25 cellular contexts compared by ENCODE assay signal in the genomic region with DNA sequence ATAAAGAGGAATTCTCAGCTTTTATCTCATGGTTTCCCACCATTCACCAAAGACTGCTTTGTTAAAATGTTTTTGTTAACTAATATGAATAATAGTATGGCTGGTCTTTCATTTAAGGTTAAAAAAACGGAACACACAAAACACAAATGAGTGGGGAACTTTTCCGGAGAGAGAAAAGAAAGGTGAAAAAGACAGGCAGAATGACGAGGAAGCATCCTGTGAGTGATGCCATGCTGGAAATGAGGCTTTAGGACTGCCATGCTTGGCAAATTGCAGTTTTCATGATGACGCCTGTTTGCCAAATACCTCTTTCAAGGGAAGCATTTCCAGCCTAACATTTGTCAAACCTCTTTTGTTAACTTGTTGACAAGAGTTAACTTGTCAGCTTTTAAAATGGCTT.
A peak's percentile ranks its signal among the peaks of the same experiment; 100 is the strongest.
DNase-seq lines count a peak whose midpoint lies in the region; ATAC-seq, FAIRE-seq and TF ChIP-seq lines count a peak whose summit lies in the region.
"Had no signal": no experiment of that assay in that cellular context is flagged by ENCODE, and none has a peak within 500 bp of the region (broad histone marks: within the 10 kb centered on the region; RNA-seq: fewer than 3 reads in every experiment).

No MANE protein-coding gene starts in this region.

- no peaks in the 10 kb centered on the region for H3K9me3 ChIP-seq in endothelial cell of umbilical vein (replicated peaks; ENCODE audit: control insufficient read depth, insufficient read depth, low read length)
- H3K9me3 ChIP-seq in neural cell (ENCODE audit: low read length): no peaks in the 10 kb centered on the region
- H3K9me3 ChIP-seq: A549; BLaER1 treated with 17β-estradiol and CSF1 and Interleukin-3, amounts not matched to agents 10 nM and 100 nM; Caco-2 had no signal

- H3K4me1 ChIP-seq in GM23338 (ENCODE audit: insufficient read depth): no peaks in the 10 kb centered on the region
- H3K4me1 ChIP-seq in endothelial cell of umbilical vein (ENCODE audit: control insufficient read depth, extremely low read depth, insufficient read depth, low read length): no peaks in the 10 kb centered on the region
- H3K4me1 ChIP-seq: A549; BLaER1 treated with 17β-estradiol and CSF1 and Interleukin-3, amounts not matched to agents 10 nM and 100 nM had no signal

- H3K27me3 ChIP-seq in GM23338 (ENCODE audit: insufficient read depth) (no peaks in the 10 kb centered on the region), endothelial cell of umbilical vein (ENCODE audit: control insufficient read depth in 2 of 2, insufficient read depth in 2 of 2, low read length in 2 of 2) (no peaks in the 10 kb centered on the region), neural cell (ENCODE audit: insufficient read depth, low read depth, low read length) (no peaks in the 10 kb centered on the region)
- H3K27me3 ChIP-seq: BLaER1 treated with 17β-estradiol and CSF1 and Interleukin-3, amounts not matched to agents 10 nM and 100 nM had no signal

- H3K4me2 ChIP-seq in GM23338 (no peak overlapping the region), endothelial cell of umbilical vein (ENCODE audit: insufficient read depth, low read length) (no peak overlapping the region), neural cell (ENCODE audit: low read length) (no peak overlapping the region)
- H3K4me2 ChIP-seq: A549; BLaER1 treated with 17β-estradiol and CSF1 and Interleukin-3, amounts not matched to agents 10 nM and 100 nM had no signal

- peaks cover 3% of the 10 kb centered on the region; the same call in 1 of the 3 replicates for H3K4me1 Mint-ChIP-seq in GM23338
- H3K4me1 Mint-ChIP-seq: B cell had no signal

- no peak for TF ChIP-seq CTCF in GM23338 (conservative IDR thresholded peaks at IDR 0.05; ENCODE audit: low read depth in 2 of 2)
- no peak for TF ChIP-seq CTCF in endothelial cell of umbilical vein (IDR thresholded peaks at IDR 0.05; ENCODE audit: extremely low read depth in 1 of 2, insufficient read depth in 1 of 2, low read depth in 1 of 2, low read length in 2 of 2)
- no peak for TF ChIP-seq CTCF in neural cell (IDR thresholded peaks at IDR 0.05; ENCODE audit: poor library complexity, severe bottlenecking)

- no peak overlapping the region for H3K4me3 Mint-ChIP-seq in GM23338
- H3K4me3 Mint-ChIP-seq: B cell; CD4-positive, alpha-beta T cell; CD8-positive, alpha-beta T cell had no signal

- H2AFZ ChIP-seq in GM23338: no peak overlapping the region
- H2AFZ ChIP-seq in endothelial cell of umbilical vein (ENCODE audit: low read depth, low read length): no peak overlapping the region
- no peak overlapping the region for H2AFZ ChIP-seq in neural cell (ENCODE audit: low read depth, low read length)

- peak; percentile 83 for TF ChIP-seq EP300 in neural cell (conservative IDR thresholded peaks at IDR 0.05; ENCODE audit: poor library complexity, severe bottlenecking)

- H3K9me2 ChIP-seq in GM23338 (ENCODE audit: insufficient read depth): no peaks in the 10 kb centered on the region; the same call in 1 of the 2 replicates
- H3K9me2 ChIP-seq in neural cell (ENCODE audit: insufficient read depth, low read length): no peaks in the 10 kb centered on the region

- CTCF ChIA-PET in endothelial cell of umbilical vein (lab: Charles Lee): interaction anchor here (1.0 to 1.1 kb wide), 2 partner anchors 17 to 88 kb away, joined by 3 read pairs; no protein-coding TSS in a partner anchor

- no peaks in the 10 kb centered on the region for H3F3A ChIP-seq in GM23338 (replicated peaks; ENCODE audit: low read depth)
- no peaks in the 10 kb centered on the region for H3F3A ChIP-seq in neural cell (ENCODE audit: insufficient read depth, low read length, poor library complexity, severe bottlenecking)

- POLR2A ChIA-PET in endothelial cell of umbilical vein (lab: Charles Lee): no interaction called here

- no peak for ATAC-seq in GM23338
- ATAC-seq: A549; CD8-positive, alpha-beta T cell had no signal

- no TSS peak for BruUV-seq in endothelial cell of umbilical vein (replicated peaks; lab: Mats Ljungman, UMichigan)

- H3K79me2 ChIP-seq in GM23338 (replicated peaks; ENCODE audit: insufficient read depth): no peaks in the 10 kb centered on the region
- no peaks in the 10 kb centered on the region for H3K79me2 ChIP-seq in endothelial cell of umbilical vein (ENCODE audit: control insufficient read depth, insufficient read depth, low read length)
- no peaks in the 10 kb centered on the region for H3K79me2 ChIP-seq in neural cell (replicated peaks; ENCODE audit: insufficient read depth, low read length)

- peaks cover under 1% of the 10 kb centered on the region for H3K27me3 Mint-ChIP-seq in GM23338 (ENCODE audit: insufficient read depth, low read depth, poor library complexity)
- H3K27me3 Mint-ChIP-seq: B cell; CD4-positive, alpha-beta T cell had no signal

- H3K27ac ChIP-seq in GM23338 (ENCODE audit: low read depth): 0 out of 2 replicates have a peak overlapping the region, but pooled peaks have one; percentile 22
- H3K27ac ChIP-seq in endothelial cell of umbilical vein (ENCODE audit: insufficient read depth, low read depth, low read length): no peak overlapping the region
- no peak overlapping the region for H3K27ac ChIP-seq in neural cell (ENCODE audit: low read length)
- H3K27ac ChIP-seq: 22Rv1; A549; BLaER1 treated with 17β-estradiol and CSF1 and Interleukin-3, amounts not matched to agents 10 nM and 100 nM; C4-2B had no signal

- H3K4me3 ChIP-seq in GM23338: no peak overlapping the region
- H3K4me3 ChIP-seq in endothelial cell of umbilical vein (replicated peaks in 1 of 3; ENCODE audit: insufficient read depth in 1 of 3, low read depth in 1 of 3, low read length in 3 of 3): no peak overlapping the region
- no peak overlapping the region for H3K4me3 ChIP-seq in neural cell (ENCODE audit: low read length)
- H3K4me3 ChIP-seq: A549; BLaER1 treated with 17β-estradiol and CSF1 and Interleukin-3, amounts not matched to agents 10 nM and 100 nM had no signal

- TF ChIP-seq RAD21 in neural cell (conservative IDR thresholded peaks at IDR 0.05): no peak

- no peaks in the 10 kb centered on the region for H3K36me3 ChIP-seq in GM23338 (ENCODE audit: insufficient read depth)
- H3K36me3 ChIP-seq in endothelial cell of umbilical vein (ENCODE audit: control insufficient read depth in 2 of 2, extremely low read depth in 1 of 2, insufficient read depth in 2 of 2, low read length in 2 of 2): peaks cover 3% of the 10 kb centered on the region in 2 experiments
- H3K36me3 ChIP-seq in neural cell (ENCODE audit: insufficient read depth, low read length): no peaks in the 10 kb centered on the region

- no peaks in the 10 kb centered on the region for H3K9me3 Mint-ChIP-seq in GM23338
- H3K9me3 Mint-ChIP-seq: CD4-positive, alpha-beta T cell; CD8-positive, alpha-beta T cell had no signal

- H3K27ac Mint-ChIP-seq in GM23338: no peak overlapping the region
- H3K27ac Mint-ChIP-seq: B cell; CD4-positive, alpha-beta T cell; CD8-positive, alpha-beta T cell had no signal

- H4K20me1 ChIP-seq in GM23338 (replicated peaks; ENCODE audit: insufficient read depth) (no peaks in the 10 kb centered on the region), endothelial cell of umbilical vein (replicated peaks; ENCODE audit: control insufficient read depth, extremely low read depth, insufficient read depth, low read length) (no peaks in the 10 kb centered on the region), neural cell (ENCODE audit: insufficient read depth) (no peaks in the 10 kb centered on the region)

- H3K9ac ChIP-seq in endothelial cell of umbilical vein (replicated peaks; ENCODE audit: extremely low read depth, insufficient read depth, low read length) (no peak overlapping the region), neural cell (ENCODE audit: low read length) (no peak overlapping the region)
- H3K9ac ChIP-seq: BLaER1 treated with 17β-estradiol and CSF1 and Interleukin-3, amounts not matched to agents 10 nM and 100 nM had no signal

- dilution Hi-C loops in endothelial cell of umbilical vein (cut with MboI; ENCODE audit: extremely low pct_ligation_motif_present, low sequenced_read_pairs): no loop called here

- no peak for TF ChIP-seq POLR2A in endothelial cell of umbilical vein (IDR thresholded peaks at IDR 0.05; ENCODE audit: low read depth, low read length)

- intact Hi-C loops in endothelial cell of umbilical vein (cut with micrococcal nuclease): no loop called here

- no peak for FAIRE-seq in endothelial cell of umbilical vein (lab: Jason Lieb, UNC)
- FAIRE-seq: A549, D721Med, G401.6, GM12891, GM19239 had no signal

- H3K36me3 Mint-ChIP-seq in GM23338 (ENCODE audit: low read depth): peaks cover 3% of the 10 kb centered on the region; the same call in 1 of the 3 replicates

- no peaks in the 10 kb centered on the region for H3K9me1 ChIP-seq in endothelial cell of umbilical vein (replicated peaks; ENCODE audit: control insufficient read depth, extremely low read depth, insufficient read depth, low read length)

- DNase-seq in GM23338 (ENCODE audit: low spot score) (no peak), endothelial cell of umbilical vein (ENCODE audit: low read depth, low spot score) (peak; percentile 24), DMS 273 (lab: John Stamatoyannopoulos, UW; ENCODE audit: unreplicated experiment) (no peak), NCI-H128 (lab: John Stamatoyannopoulos, UW; ENCODE audit: unreplicated experiment) (no peak)
- no peak for DNase-seq in stimulated activated CD4-positive, alpha-beta T cell treated with anti-CD3 and anti-CD28 coated beads, Interleukin-4, amount 100 ng/mL, for 1 hour
- DNase-seq: AML-193; Caco-2; Calu3; CD4-positive, alpha-beta T cell; CD8-positive, alpha-beta T cell; DMS 273 treated with DMSO at 0.1 percent for 48 hours; DMS153; DMS53; DND-41; GF-D8 had no signal

TF ChIP-seq in GM23338, 12 proteins besides CTCF, POLR2A, EP300 and RAD21 (continues in another document):
- TF ChIP-seq CREB1 (CRISPR knock-in tag; IDR thresholded peaks at IDR 0.05; ENCODE audit: low read depth): no peak
- TF ChIP-seq EZH2 (IDR thresholded peaks at IDR 0.05; ENCODE audit: low read depth, unreplicated experiment): no peak

TF ChIP-seq in endothelial cell of umbilical vein, 7 proteins besides CTCF, POLR2A, EP300 and RAD21 (continues in another document):
- TF ChIP-seq POLR2AphosphoS5 (IDR thresholded peaks at IDR 0.05; ENCODE audit: insufficient read depth, low read depth, low read length): no peak
- TF ChIP-seq JUN (IDR thresholded peaks at IDR 0.05; ENCODE audit: borderline replicate concordance, insufficient read depth, insufficient read length, low read depth): no peak
- TF ChIP-seq EZH2 (IDR thresholded peaks at IDR 0.05; ENCODE audit: borderline replicate concordance, low read depth, low read length, severe bottlenecking): no peak
- no peak for TF ChIP-seq MYC (IDR thresholded peaks at IDR 0.05; ENCODE audit: low read depth, low read length)

TF ChIP-seq in neural cell, 6 proteins besides CTCF, POLR2A, EP300 and RAD21 (continues in another document):
- no peak for TF ChIP-seq EZH2 (IDR thresholded peaks at IDR 0.05; ENCODE audit: borderline replicate concordance, insufficient read depth, low read length, poor library complexity, severe bottlenecking)
- TF ChIP-seq MXI1 (conservative IDR thresholded peaks at IDR 0.05; ENCODE audit: poor library complexity, severe bottlenecking): no peak
